ENCODE assay signal across 10 cellular contexts in genomic region chr19:55370305-55370988, GRCh38. TPM values are rescaled to one million over a fixed set of nuclear protein-coding genes. Genes with fewer than 3 reads are reported as not detected.
A peak's percentile ranks its signal among the peaks of the same experiment; 100 is the strongest.
DNase-seq lines count a peak whose midpoint lies in the region; ATAC-seq, FAIRE-seq and TF ChIP-seq lines count a peak whose summit lies in the region.
"Had no signal": no experiment of that assay in that cellular context is flagged by ENCODE, and none has a peak within 500 bp of the region (broad histone marks: within the 10 kb centered on the region; RNA-seq: fewer than 3 reads in every experiment).

IL11 (minus strand) TSS chr19:55370463; CDS start chr19:55370310, 153 bp downstream.

- no peaks in the 10 kb centered on the region for H3K36me3 ChIP-seq in HCT116 (ENCODE audit: control insufficient read depth in 1 of 2, insufficient read depth in 2 of 2, low read length in 2 of 2)
- H3K36me3 ChIP-seq: tibial artery had no signal

- no peaks in the 10 kb centered on the region for H3K79me2 ChIP-seq in HCT116 (ENCODE audit: insufficient read depth, low read length)

- WGBS in A549 (ENCODE audit: missing lambda C conversion rate), result 11% methylated on average over 19 of the region's 32 CpGs

- TF ChIP-seq EP300 in A549 (IDR thresholded peaks at IDR 0.05), result peak in 1 of 2 experiments; percentile 68; a peak in 2 of 5 replicates

- peaks cover 65% of the 10 kb centered on the region for H3K4me1 ChIP-seq in A549
- H3K4me1 ChIP-seq in HCT116 (ENCODE audit: control insufficient read depth in 1 of 2, insufficient read depth in 2 of 2, low read length in 2 of 2), result peaks cover 13 to 45% of the 10 kb centered on the region in 2 experiments; a peak in 3 of 4 replicates

- no peak; a peak in 1 of 5 replicates for TF ChIP-seq RAD21 in A549 (conservative IDR thresholded peaks at IDR 0.05 in 1 of 2, IDR thresholded peaks at IDR 0.05 in 1 of 2)
- no peak for TF ChIP-seq RAD21 in HCT116 (IDR thresholded peaks at IDR 0.05; ENCODE audit: low read depth)

- DNase-seq in A549 (ENCODE audit: low read depth in 1 of 2, low spot score in 1 of 2) (peak; percentile 65 to 67), HCT116 (ENCODE audit: low read depth, low spot score) (no peak), astrocyte of the cerebellum (ENCODE audit: low read depth) (no peak), kidney glomerular epithelial cell (lab: John Stamatoyannopoulos, UW) (peak; percentile 68), NCI-H2171 (lab: John Stamatoyannopoulos, UW) (no peak), HUDEP-2 (lab: John Stamatoyannopoulos, UW; ENCODE audit: unreplicated experiment in 76 of 76) (no peak), NCI-H1436 treated with DMSO at 0.1 percent for 48 hours (lab: John Stamatoyannopoulos, UW) (no peak)
- DNase-seq: tibial artery had no signal

- POLR2A ChIA-PET in A549 (lab: Yijun Ruan, JAX) (interaction anchor here (1.2 to 2.8 kb wide), 3 partner anchors 14 to 31 kb away, joined by 3 to 13 read pairs (median 8); partner anchors contain the start of genes KMT5C and TMEM238), HCT116 (lab: Charles Lee) (no interaction called here)

- H3K27ac ChIP-seq in A549, result peak within 1 kb of the TSS; percentile 91 to 96
- peak within 1 kb of the TSS; percentile 51; the same call in 1 of the 2 replicates for H3K27ac ChIP-seq in HCT116 (ENCODE audit: low read depth, low read length)
- H3K27ac ChIP-seq: tibial artery had no signal

- H3K9me3 ChIP-seq in A549 (no peaks in the 10 kb centered on the region), HCT116 (ENCODE audit: control insufficient read depth in 1 of 2, insufficient read depth in 1 of 2, low read depth in 1 of 2, low read length in 2 of 2) (no peaks in the 10 kb centered on the region)
- H3K9me3 ChIP-seq: tibial artery had no signal

- no peak for TF ChIP-seq CTCF in A549 (IDR thresholded peaks at IDR 0.05)
- TF ChIP-seq CTCF in HCT116 (IDR thresholded peaks at IDR 0.05 in 2 of 3, conservative IDR thresholded peaks at IDR 0.05 in 1 of 3; ENCODE audit: borderline replicate concordance in 1 of 3, insufficient read depth in 1 of 3, low read depth in 2 of 3, low read length in 2 of 3), result no peak
- no peak for TF ChIP-seq CTCF in astrocyte of the cerebellum (IDR thresholded peaks at IDR 0.05; ENCODE audit: low read depth, low read length, missing control alignments)

- H3K9me2 ChIP-seq in HCT116 (ENCODE audit: insufficient read depth), result no peaks in the 10 kb centered on the region

- no peaks in the 10 kb centered on the region for H3K27me3 ChIP-seq in HCT116 (ENCODE audit: insufficient read depth, low read length)

- RAD21 ChIA-PET in HCT116 (lab: Charles Lee; ENCODE audit: low non-redundant PET in 1 of 2, low total read pairs in 2 of 2, uncharacterized antibody in 2 of 2, unreplicated experiment in 2 of 2), result no interaction called here

- no peak within 1 kb of the TSS for H2AFZ ChIP-seq in HCT116 (ENCODE audit: low read depth, low read length, poor library complexity, severe bottlenecking)

- FAIRE-seq in A549 (lab: Jason Lieb, UNC), result no peak

- no TSS peak for BruUV-seq in HCT116 (replicated peaks; lab: Mats Ljungman, UMichigan)

- H3K4me3 ChIP-seq in A549 (peak within 1 kb of the TSS; percentile 85), HCT116 (replicated peaks in 1 of 2; ENCODE audit: low read depth in 1 of 2, low read length in 2 of 2) (peak within 1 kb of the TSS; percentile 52 to 63), astrocyte of the cerebellum (ENCODE audit: low read depth, low read length) (peak within 1 kb of the TSS; percentile 51)

- intact Hi-C loops in HCT116 (cut with micrococcal nuclease), result no loop called here

- TF ChIP-seq POLR2A in A549 (IDR thresholded peaks at IDR 0.05; ENCODE audit: low read length), result peak; percentile 82
- no peak for TF ChIP-seq POLR2A in HCT116 (IDR thresholded peaks at IDR 0.05; ENCODE audit: borderline replicate concordance, extremely low read depth, insufficient read depth, insufficient read length)

- in situ Hi-C loops in astrocyte of the cerebellum (cut with HindIII; ENCODE audit: low sequenced_read_pairs), result no loop called here

- peak within 1 kb of the TSS; percentile 52 for H3K9ac ChIP-seq in HCT116 (ENCODE audit: low read length)

- H4K20me1 ChIP-seq in HCT116 (ENCODE audit: insufficient read depth), result no peaks in the 10 kb centered on the region

- peak; percentile 12 to 23 for ATAC-seq in A549
- ATAC-seq in HCT116, result no peak
- no peak for ATAC-seq in GM21737 (IDR thresholded peaks at IDR 0.05; ENCODE audit: unreplicated experiment)

- CTCF ChIA-PET in A549 (lab: Yijun Ruan, JAX), result interaction anchor here (0.7 to 3.5 kb wide), 7 partner anchors 11 to 210 kb away, joined by 3 to 20 read pairs (median 7); partner anchors contain the start of gene TMEM238
- CTCF ChIA-PET in HCT116 (lab: Charles Lee), result no interaction called here

- H3K4me2 ChIP-seq in A549, result peak within 1 kb of the TSS; percentile 93
- H3K4me2 ChIP-seq in HCT116 (ENCODE audit: low read length), result peak within 1 kb of the TSS; percentile 94

TF ChIP-seq in A549, 52 proteins besides CTCF, POLR2A, EP300 and RAD21 (continues in another document):
- TF ChIP-seq KDM1A (IDR thresholded peaks at IDR 0.05; ENCODE audit: low read depth) (no peak), FOSL2 (IDR thresholded peaks at IDR 0.05) (peak; percentile 73), FOSL2 (CRISPR knock-in tag; IDR thresholded peaks at IDR 0.05) (no peak; the same call in 1 of the 2 replicates), POLR2AphosphoS2 (conservative IDR thresholded peaks at IDR 0.05; ENCODE audit: low read length) (no peak), CBX2 (IDR thresholded peaks at IDR 0.05; ENCODE audit: borderline replicate concordance, low read depth) (no peak), SMC3 (IDR thresholded peaks at IDR 0.05) (peak; percentile 34; the same call in 1 of the 3 replicates), CEBPB (IDR thresholded peaks at IDR 0.05) (no peak), JUN (IDR thresholded peaks at IDR 0.05) (peak; percentile 75 to 97), TFCP2L1 (CRISPR knock-in tag; IDR thresholded peaks at IDR 0.05) (no peak), BCL3 (IDR thresholded peaks at IDR 0.05) (peak; percentile 80; the same call in 1 of the 3 replicates), EHMT2 (IDR thresholded peaks at IDR 0.05; ENCODE audit: low read depth) (no peak), JUNB (IDR thresholded peaks at IDR 0.05) (peak; percentile 56), HEYL (CRISPR knock-in tag; IDR thresholded peaks at IDR 0.05) (no peak)

TF ChIP-seq in HCT116, 20 proteins besides CTCF, POLR2A, EP300 and RAD21:
- TF ChIP-seq CEBPB (IDR thresholded peaks at IDR 0.05; ENCODE audit: low read depth) (no peak), ATF3 (IDR thresholded peaks at IDR 0.05) (no peak), SP1 (IDR thresholded peaks at IDR 0.05; ENCODE audit: low read depth) (no peak), JUND (IDR thresholded peaks at IDR 0.05) (no peak), FOSL1 (IDR thresholded peaks at IDR 0.05; ENCODE audit: low read depth) (no peak), REST (IDR thresholded peaks at IDR 0.05; ENCODE audit: low read depth) (no peak), SIN3A (IDR thresholded peaks at IDR 0.05; ENCODE audit: low read depth) (no peak), TCF7L2 (IDR thresholded peaks at IDR 0.05; ENCODE audit: borderline replicate concordance, extremely low read depth, insufficient read depth, insufficient read length) (no peak), POLR2AphosphoS5 (IDR thresholded peaks at IDR 0.05; ENCODE audit: low read depth, low read length) (no peak), YY1 (IDR thresholded peaks at IDR 0.05; ENCODE audit: extremely low read depth, insufficient replicate concordance, low read depth, low read length) (no peak), CBX3 (IDR thresholded peaks at IDR 0.05; ENCODE audit: low read depth) (no peak)

RNA-seq across cellular contexts. Expression of gene IL11, which starts in this region (rescaled TPM):
- polyA plus RNA-seq in A549 (2011; rRNA removed) (42.1 and 52.4 TPM in 2 replicates), A549 (2017; fragmentation: RNase III; extraction: RNeasy Plus Mini Kit Qiagen cat#74134 plus additional on column Dnase treatment) (91.7 to 115 TPM (median 100.0 TPM) in 3 replicates)
- polyA plus RNA-seq in A549 (2012; cell fraction: cytosol; rRNA removed), result 27.4 and 54.2 TPM in 2 replicates
- 89.3 and 99.2 TPM in 2 replicates for polyA plus RNA-seq in A549 (2012; cell fraction: nucleus; rRNA removed)
- 19.6 and 26.4 TPM in 2 replicates for polyA minus RNA-seq in A549 (2011; rRNA and poly(A)+ RNA removed)
- 2.8 TPM for total RNA-seq in HCT116 (2021; ENCODE audit: unreplicated experiment)
- 3.4 and 4.5 TPM in 2 replicates for polyA plus RNA-seq in HCT116 (2012)
- total RNA-seq: lung microvascular endothelial cell had no signal

Comparison
In these comparisons a context has a peak if more than half of its experiments do, and no peak if none do; other contexts are left out.
1. ATAC-seq: peak in A549 (2 of 2); none in HCT116 (single experiment) and GM21737 (single experiment).
2. DNase-seq: peak in A549 (2 of 2) and kidney glomerular epithelial cell (single experiment); none in HCT116 (single experiment), astrocyte of the cerebellum (single experiment), NCI-H2171 (single experiment), HUDEP-2 (0 of 76) and NCI-H1436 treated with DMSO at 0.1 percent for 48 hours (single experiment).
3. Of the 6 proteins assayed by ChIP-seq in both A549 and HCT116: peak only in A549: MAX and POLR2A; only in HCT116: none; in both: none; in neither: 4.
4. Peak in every context shown above with its lines, with median percentiles within 50 percentile points of each other: H3K4me3 ChIP-seq.